In genomic region chr4:24794916-24795665, GRCh38 we compare ENCODE assay signal across 8 cellular contexts. TPM values are rescaled to one million over a fixed set of nuclear protein-coding genes. Genes with fewer than 3 reads are reported as not detected.
DNase-seq lines count a peak whose midpoint lies in the region; ATAC-seq, FAIRE-seq and TF ChIP-seq lines count a peak whose summit lies in the region.

Gene SOD3 (plus strand): TSS chr4:24795573. CDS start chr4:24799522, 3,949 bp downstream.

- no peak for TF ChIP-seq CTCF in C4-2B (conservative IDR thresholded peaks at IDR 0.05)
- TF ChIP-seq CTCF in cardiac muscle cell (IDR thresholded peaks at IDR 0.05; ENCODE audit: low read depth, low read length), result no peak
- no peak for TF ChIP-seq CTCF in pancreas (IDR thresholded peaks at IDR 0.05)

- CTCF ChIA-PET in CD4-positive, alpha-beta memory T cell (lab: Charles Lee; ENCODE audit: partially characterized antibody), result no interaction called here

- peak; percentile 58 for DNase-seq in SW480 (ENCODE audit: low spot score)
- peak; percentile 83 to 96 for DNase-seq in cardiac muscle cell (ENCODE audit: low read depth in 1 of 2, low spot score in 1 of 2)
- DNase-seq in pancreas, result peak; percentile 79 to 87 (median 84)
- no peak for DNase-seq in CD4-positive, alpha-beta memory T cell
- no peak for DNase-seq in DMS114 treated with DMSO at 0.1 percent for 48 hours (lab: John Stamatoyannopoulos, UW; ENCODE audit: unreplicated experiment)
- DNase-seq in NCI-H345 (lab: John Stamatoyannopoulos, UW), result no peak

- ATAC-seq in pancreas (peak; percentile 94 to 97 (median 96)), HG03460 (IDR thresholded peaks at IDR 0.05; ENCODE audit: unreplicated experiment) (no peak)

- FAIRE-seq in pancreas (lab: Jason Lieb, UNC), result peak; percentile 70

- H3K27me3 ChIP-seq in cardiac muscle cell, result peaks cover 14% of the 10 kb centered on the region
- H3K27me3 ChIP-seq in pancreas, result no peaks in the 10 kb centered on the region
- no peaks in the 10 kb centered on the region for H3K27me3 ChIP-seq in CD4-positive, alpha-beta memory T cell (ENCODE audit: insufficient read depth, low read length)

- H3K4me1 Mint-ChIP-seq in CD4-positive, alpha-beta memory T cell, result peaks cover 0 to 5% (median 0%) of the 10 kb centered on the region in 4 donors

- H3K36me3 ChIP-seq in cardiac muscle cell (no peaks in the 10 kb centered on the region), pancreas (no peaks in the 10 kb centered on the region)
- no peaks in the 10 kb centered on the region for H3K36me3 ChIP-seq in CD4-positive, alpha-beta memory T cell (ENCODE audit: insufficient read depth, low read length)

- H3K27me3 Mint-ChIP-seq in CD4-positive, alpha-beta memory T cell, result peaks cover 8 to 24% of the 10 kb centered on the region in 2 donors

- H3K4me3 ChIP-seq in cardiac muscle cell (no peak within 1 kb of the TSS), pancreas (peak within 1 kb of the TSS in 3 of 4 donors; percentile 9 to 37 (median 31))
- H3K4me3 ChIP-seq in CD4-positive, alpha-beta memory T cell (ENCODE audit: low read length in 2 of 2), result no peak within 1 kb of the TSS

- no peaks in the 10 kb centered on the region for H3K36me3 Mint-ChIP-seq in CD4-positive, alpha-beta memory T cell

- peaks cover 0 to 3% (median 2%) of the 10 kb centered on the region in 8 donors for H3K9me3 Mint-ChIP-seq in CD4-positive, alpha-beta memory T cell

- H3K4me3 Mint-ChIP-seq in CD4-positive, alpha-beta memory T cell, result no peak within 1 kb of the TSS

- no peaks in the 10 kb centered on the region for H3K9me3 ChIP-seq in cardiac muscle cell (ENCODE audit: low read depth)
- H3K9me3 ChIP-seq in pancreas, result no peaks in the 10 kb centered on the region
- no peaks in the 10 kb centered on the region for H3K9me3 ChIP-seq in CD4-positive, alpha-beta memory T cell (ENCODE audit: control insufficient read depth in 1 of 2, low read length in 2 of 2)

- intact Hi-C loops in pancreas (cut with DNase I), result no loop called here
- intact Hi-C loops in CD4-positive, alpha-beta memory T cell (cut with micrococcal nuclease), result no loop called here

- whole genome bisulfite sequencing in pancreas, 2 donors, result 16 to 20% methylated on average over 21 of the region's 21 CpGs

- peaks cover 32% of the 10 kb centered on the region for H3K4me1 ChIP-seq in cardiac muscle cell (ENCODE audit: low read depth)
- H3K4me1 ChIP-seq in pancreas, result peaks cover 0 to 6% (median 0%) of the 10 kb centered on the region in 3 donors
- no peaks in the 10 kb centered on the region for H3K4me1 ChIP-seq in CD4-positive, alpha-beta memory T cell (ENCODE audit: insufficient read depth, low read length)

- POLR2A ChIA-PET in CD4-positive, alpha-beta memory T cell (lab: Charles Lee; ENCODE audit: partially characterized antibody), result no interaction called here

- H3K27ac ChIP-seq in C4-2B, result peak within 1 kb of the TSS; percentile 53
- H3K27ac ChIP-seq in cardiac muscle cell, result peak within 1 kb of the TSS; percentile 86
- peak within 1 kb of the TSS; percentile 58 to 78 (median 66) for H3K27ac ChIP-seq in pancreas
- H3K27ac ChIP-seq in CD4-positive, alpha-beta memory T cell (ENCODE audit: low read depth, low read length), result no peak within 1 kb of the TSS

- H3K27ac Mint-ChIP-seq in CD4-positive, alpha-beta memory T cell, result no peak within 1 kb of the TSS

RNA-seq across cellular contexts. Expression of gene SOD3, which starts in this region (rescaled TPM):
- total RNA-seq in cardiac muscle cell (23.2 and 31.0 TPM in 2 replicates), pancreas (10 to 100 TPM; 31.2 to 43.9 (median 37.6) TPM)
- polyA plus RNA-seq in cardiac muscle cell (26.9 and 30.2 TPM in 2 replicates), pancreas (10 to 100 TPM; 21.2 to 38.6 TPM)
- total RNA-seq in CD4-positive, alpha-beta memory T cell, result not detected
- not detected for polyA plus RNA-seq in CD4-positive, alpha-beta memory T cell

Comparison
In these comparisons a context has a peak if more than half of its experiments do, and no peak if none do; other contexts are left out.
1. RNA of gene SOD3 (total RNA-seq): 31.2 to 43.9 TPM in pancreas and 23.2 to 31.0 TPM in cardiac muscle cell; not detected in CD4-positive, alpha-beta memory T cell; every median in the first group is over 10 times any median in the second.
2. RNA of gene SOD3 (polyA plus RNA-seq): 21.2 to 38.6 TPM in pancreas and 26.9 to 30.2 TPM in cardiac muscle cell; not detected in CD4-positive, alpha-beta memory T cell; every median in the first group is over 10 times any median in the second.
3. DNase-seq: peak in SW480 (single experiment), cardiac muscle cell (2 of 2) and pancreas (6 of 6); none in CD4-positive, alpha-beta memory T cell (0 of 5), DMS114 treated with DMSO at 0.1 percent for 48 hours (single experiment) and NCI-H345 (single experiment).
4. H3K4me3 ChIP-seq: peak in pancreas (3 of 4); none in cardiac muscle cell (single experiment) and CD4-positive, alpha-beta memory T cell (0 of 2).